ENCODE assay signal across 12 cellular contexts in genomic region chr17:50394711-50395110, GRCh38. TPM values are rescaled to one million over a fixed set of nuclear protein-coding genes. Genes with fewer than 3 reads are reported as not detected.
DNase-seq lines count a peak whose midpoint lies in the region; ATAC-seq and TF ChIP-seq lines count a peak whose summit lies in the region.
"Had no signal": no experiment of that assay in that cellular context is flagged by ENCODE, and none has a peak within 500 bp of the region (broad histone marks: within the 10 kb centered on the region; RNA-seq: fewer than 3 reads in every experiment).

No MANE protein-coding gene starts in this region.

- no peak for TF ChIP-seq RAD21 in HCT116 (IDR thresholded peaks at IDR 0.05; ENCODE audit: low read depth)

- H3K36me3 ChIP-seq in HCT116 (ENCODE audit: control insufficient read depth in 1 of 2, insufficient read depth in 2 of 2, low read length in 2 of 2) = peaks cover 51 to 52% of the 10 kb centered on the region in 2 experiments

- TF ChIP-seq POLR2A in HCT116 (IDR thresholded peaks at IDR 0.05; ENCODE audit: borderline replicate concordance, extremely low read depth, insufficient read depth, insufficient read length) = no peak

- peaks cover 27% of the 10 kb centered on the region for H3K4me1 Mint-ChIP-seq in activated naive CD8-positive, alpha-beta T cell treated with anti-CD3 and anti-CD28 coated beads for 36 hours
- H3K4me1 Mint-ChIP-seq in memory B cell = peaks cover 33% of the 10 kb centered on the region

- TF ChIP-seq CTCF in HCT116 (IDR thresholded peaks at IDR 0.05 in 2 of 3, conservative IDR thresholded peaks at IDR 0.05 in 1 of 3; ENCODE audit: borderline replicate concordance in 1 of 3, insufficient read depth in 1 of 3, low read depth in 2 of 3, low read length in 2 of 3) = no peak

- H3K4me1 ChIP-seq in HCT116 (ENCODE audit: control insufficient read depth in 1 of 2, insufficient read depth in 2 of 2, low read length in 2 of 2) = peaks cover 7 to 27% of the 10 kb centered on the region in 2 experiments

- peaks cover 75% of the 10 kb centered on the region for H3K79me2 ChIP-seq in HCT116 (ENCODE audit: insufficient read depth, low read length)

- DNase-seq in CD1c-positive myeloid dendritic cell (ENCODE audit: extremely low spot score) (peak; percentile 14), HCT116 (ENCODE audit: low read depth, low spot score) (no peak), memory B cell (ENCODE audit: low spot score in 2 of 2) (no peak), NOMO-1 treated with DMSO at 0.1 percent for 48 hours (lab: John Stamatoyannopoulos, UW; ENCODE audit: unreplicated experiment) (no peak), superior temporal gyrus (ENCODE audit: extremely low spot score) (no peak)
- DNase-seq in activated naive CD8-positive, alpha-beta T cell treated with anti-CD3 and anti-CD28 coated beads for 36 hours = no peak
- DNase-seq: activated effector memory CD4-positive, alpha-beta T cell treated with Interleukin-2 at 50 U/mL for 16 hours; GOT3; NCI-H82; posterior cingulate gyrus had no signal

- H3K9ac ChIP-seq in HCT116 (ENCODE audit: low read length) = 0 out of 2 replicates have a peak overlapping the region, but pooled peaks have one; percentile 1

- H3K9me3 Mint-ChIP-seq in activated naive CD8-positive, alpha-beta T cell treated with anti-CD3 and anti-CD28 coated beads for 36 hours = no peaks in the 10 kb centered on the region
- H3K9me3 Mint-ChIP-seq in memory B cell = no peaks in the 10 kb centered on the region

- H3K4me3 Mint-ChIP-seq in activated naive CD8-positive, alpha-beta T cell treated with anti-CD3 and anti-CD28 coated beads for 36 hours = peak overlapping the region; percentile 96
- H3K4me3 Mint-ChIP-seq in memory B cell = peak overlapping the region; percentile 27

- H3K27ac Mint-ChIP-seq in activated naive CD8-positive, alpha-beta T cell treated with anti-CD3 and anti-CD28 coated beads for 36 hours = peak overlapping the region; percentile 31
- peak overlapping the region; percentile 41 for H3K27ac Mint-ChIP-seq in memory B cell

- no peak overlapping the region for H3K27ac ChIP-seq in HCT116 (ENCODE audit: low read depth, low read length)

- ATAC-seq in HCT116 = no peak
- ATAC-seq in memory B cell (ENCODE audit: low read depth) = no peak
- ATAC-seq in GM21528 (IDR thresholded peaks at IDR 0.05; ENCODE audit: low FRiP score, unreplicated experiment) = no peak
- no peak for ATAC-seq in GM19023 (IDR thresholded peaks at IDR 0.05; ENCODE audit: unreplicated experiment)

- peaks cover 25% of the 10 kb centered on the region for H3K36me3 Mint-ChIP-seq in activated naive CD8-positive, alpha-beta T cell treated with anti-CD3 and anti-CD28 coated beads for 36 hours
- peaks cover 24% of the 10 kb centered on the region for H3K36me3 Mint-ChIP-seq in memory B cell

- CTCF ChIA-PET in HCT116 (lab: Charles Lee) = no interaction called here

- H4K20me1 ChIP-seq in HCT116 (ENCODE audit: insufficient read depth) = peaks cover 7% of the 10 kb centered on the region; the same call in 1 of the 2 replicates

- POLR2A ChIA-PET in HCT116 (lab: Charles Lee) = no interaction called here

- BruUV-seq in HCT116 (replicated peaks; lab: Mats Ljungman, UMichigan) = no TSS peak

- no peak overlapping the region for H2AFZ ChIP-seq in HCT116 (ENCODE audit: low read depth, low read length, poor library complexity, severe bottlenecking)

- no peaks in the 10 kb centered on the region for H3K9me3 ChIP-seq in HCT116 (ENCODE audit: control insufficient read depth in 1 of 2, insufficient read depth in 1 of 2, low read depth in 1 of 2, low read length in 2 of 2)

- RAD21 ChIA-PET in HCT116 (lab: Charles Lee; ENCODE audit: low non-redundant PET in 1 of 2, low total read pairs in 2 of 2, uncharacterized antibody in 2 of 2, unreplicated experiment in 2 of 2) = no interaction called here

- H3K27me3 ChIP-seq in HCT116 (ENCODE audit: insufficient read depth, low read length) = no peaks in the 10 kb centered on the region

- intact Hi-C loops in HCT116 (cut with micrococcal nuclease) = no loop called here

- no peak overlapping the region for H3K4me3 ChIP-seq in HCT116 (replicated peaks in 1 of 2; ENCODE audit: low read depth in 1 of 2, low read length in 2 of 2)

- no peaks in the 10 kb centered on the region for H3K9me2 ChIP-seq in HCT116 (ENCODE audit: insufficient read depth)

- H3K27me3 Mint-ChIP-seq in activated naive CD8-positive, alpha-beta T cell treated with anti-CD3 and anti-CD28 coated beads for 36 hours = no peaks in the 10 kb centered on the region
- H3K27me3 Mint-ChIP-seq in memory B cell = no peaks in the 10 kb centered on the region

- H3K4me2 ChIP-seq in HCT116 (ENCODE audit: low read length) = peak overlapping the region; percentile 84; the same call in 1 of the 2 replicates

TF ChIP-seq in HCT116, 20 proteins besides CTCF, POLR2A, EP300 and RAD21:
- no peak for TF ChIP-seq FOSL1 (IDR thresholded peaks at IDR 0.05; ENCODE audit: low read depth)
- TF ChIP-seq MAX (IDR thresholded peaks at IDR 0.05) = no peak
- TF ChIP-seq ELF1 (IDR thresholded peaks at IDR 0.05; ENCODE audit: borderline replicate concordance, low read depth) = no peak
- TF ChIP-seq SP1 (IDR thresholded peaks at IDR 0.05; ENCODE audit: low read depth) = no peak
- no peak for TF ChIP-seq POLR2AphosphoS5 (IDR thresholded peaks at IDR 0.05; ENCODE audit: low read depth, low read length)
- TF ChIP-seq TCF7L2 (IDR thresholded peaks at IDR 0.05; ENCODE audit: borderline replicate concordance, extremely low read depth, insufficient read depth, insufficient read length) = no peak
- TF ChIP-seq ATF3 (IDR thresholded peaks at IDR 0.05) = no peak
- no peak for TF ChIP-seq YY1 (IDR thresholded peaks at IDR 0.05; ENCODE audit: extremely low read depth, insufficient replicate concordance, low read depth, low read length)
- TF ChIP-seq CEBPB (IDR thresholded peaks at IDR 0.05; ENCODE audit: low read depth) = no peak
- no peak for TF ChIP-seq EZH2phosphoT487 (IDR thresholded peaks at IDR 0.05; ENCODE audit: borderline replicate concordance)
- TF ChIP-seq CBX3 (IDR thresholded peaks at IDR 0.05; ENCODE audit: low read depth) = no peak
- no peak for TF ChIP-seq SRF (IDR thresholded peaks at IDR 0.05; ENCODE audit: low read depth)
- TF ChIP-seq SIN3A (IDR thresholded peaks at IDR 0.05; ENCODE audit: low read depth) = no peak
- TF ChIP-seq ZFX (IDR thresholded peaks at IDR 0.05) = no peak
- no peak for TF ChIP-seq EGR1 (IDR thresholded peaks at IDR 0.05; ENCODE audit: low read depth)
- no peak for TF ChIP-seq JUND (IDR thresholded peaks at IDR 0.05)
- no peak for TF ChIP-seq ZNF274 (IDR thresholded peaks at IDR 0.05; ENCODE audit: low read depth, low read length)
- TF ChIP-seq EZH2 (IDR thresholded peaks at IDR 0.05) = no peak
- TF ChIP-seq REST (IDR thresholded peaks at IDR 0.05; ENCODE audit: low read depth) = no peak

RNA-seq across cellular contexts. Expression of gene LRRC59, which starts 2.6 kb away (rescaled TPM):
- 221 TPM for total RNA-seq in HCT116 (2021; ENCODE audit: unreplicated experiment)
- 180 and 200 TPM in 2 replicates for polyA plus RNA-seq in HCT116 (2012)
- 100 to 1,000 TPM; 110 to 112 TPM for total RNA-seq in activated naive CD8-positive, alpha-beta T cell treated with anti-CD3 and anti-CD28 coated beads for 36 hours

RNA-seq across cellular contexts. Expression of gene EME1, which starts 21.7 kb away (rescaled TPM):
- total RNA-seq in HCT116 (2021; ENCODE audit: unreplicated experiment) = 31.8 TPM
- 21.1 and 26.1 TPM in 2 replicates for polyA plus RNA-seq in HCT116 (2012)
- total RNA-seq in activated naive CD8-positive, alpha-beta T cell treated with anti-CD3 and anti-CD28 coated beads for 36 hours = 10 to 100 TPM; 34.0 to 34.4 TPM

RNA-seq across cellular contexts. Expression of gene MRPL27, which starts 21.7 kb away (rescaled TPM):
- 106 TPM for total RNA-seq in HCT116 (2021; ENCODE audit: unreplicated experiment)
- polyA plus RNA-seq in HCT116 (2012) = 140 and 142 TPM in 2 replicates
- 10 to 100 TPM; 72.1 to 75.1 TPM for total RNA-seq in activated naive CD8-positive, alpha-beta T cell treated with anti-CD3 and anti-CD28 coated beads for 36 hours

RNA-seq across cellular contexts. Expression of gene ACSF2, which starts 31.3 kb away (rescaled TPM):
- 52.4 TPM for total RNA-seq in HCT116 (2021; ENCODE audit: unreplicated experiment)
- polyA plus RNA-seq in HCT116 (2012) = 34.4 and 40.5 TPM in 2 replicates
- total RNA-seq in activated naive CD8-positive, alpha-beta T cell treated with anti-CD3 and anti-CD28 coated beads for 36 hours = 1 to 10 TPM; 9.2 to 9.7 TPM

RNA-seq across cellular contexts. Expression of gene XYLT2, which starts 48.8 kb away (rescaled TPM):
- total RNA-seq in HCT116 (2021; ENCODE audit: unreplicated experiment) = 37.5 TPM
- 30.3 and 34.3 TPM in 2 replicates for polyA plus RNA-seq in HCT116 (2012)
- 10 to 100 TPM; 17.7 to 19.6 TPM for total RNA-seq in activated naive CD8-positive, alpha-beta T cell treated with anti-CD3 and anti-CD28 coated beads for 36 hours
